In genomic region chr6:70310063-70310694, GRCh38 we compare ENCODE assay signal across 8 cellular contexts. TPM values are rescaled to one million over a fixed set of nuclear protein-coding genes. Genes with fewer than 3 reads are reported as not detected.
DNase-seq lines count a peak whose midpoint lies in the region; ATAC-seq, FAIRE-seq and TF ChIP-seq lines count a peak whose summit lies in the region.

No MANE protein-coding gene starts in this region.

- H2AFZ ChIP-seq in astrocyte (ENCODE audit: low read depth, low read length) = no peak overlapping the region

- H3K9ac ChIP-seq in astrocyte (ENCODE audit: low read length) = no peak overlapping the region

- no peaks in the 10 kb centered on the region for H3K79me2 ChIP-seq in astrocyte (ENCODE audit: insufficient read depth, low read length)

- peak; percentile 70 for TF ChIP-seq CTCF in astrocyte (IDR thresholded peaks at IDR 0.05; ENCODE audit: insufficient read depth, low read depth, low read length)

- peaks cover 3% of the 10 kb centered on the region for H3K4me1 ChIP-seq in astrocyte (ENCODE audit: insufficient read depth, low read length)

- H3K27me3 ChIP-seq in astrocyte (ENCODE audit: insufficient read depth, low read length) = peaks cover 69% of the 10 kb centered on the region

- H3K4me3 ChIP-seq in astrocyte (ENCODE audit: insufficient read depth, low read depth, low read length) = no peak overlapping the region

- H3K36me3 Mint-ChIP-seq in astrocyte (ENCODE audit: low read depth, unreplicated experiment) = no peaks in the 10 kb centered on the region

- ATAC-seq in HG02981 (IDR thresholded peaks at IDR 0.05; ENCODE audit: unreplicated experiment) = no peak

- peak; percentile 9 for FAIRE-seq in astrocyte (lab: Jason Lieb, UNC)

- peaks cover 14% of the 10 kb centered on the region for H4K20me1 ChIP-seq in astrocyte (ENCODE audit: insufficient read depth, low read length)

- H3K27me3 Mint-ChIP-seq in astrocyte (ENCODE audit: low read depth, unreplicated experiment) = peaks cover 54% of the 10 kb centered on the region

- H3K4me3 Mint-ChIP-seq in astrocyte (ENCODE audit: unreplicated experiment) = no peak overlapping the region

- H3K36me3 ChIP-seq in astrocyte (ENCODE audit: insufficient read depth, low read length) = no peaks in the 10 kb centered on the region

- no peaks in the 10 kb centered on the region for H3K9me3 Mint-ChIP-seq in astrocyte (ENCODE audit: unreplicated experiment)

- no peaks in the 10 kb centered on the region for H3K9me3 ChIP-seq in astrocyte (ENCODE audit: insufficient read depth, low read depth, low read length)

- no peak overlapping the region for H3K4me2 ChIP-seq in astrocyte (ENCODE audit: low read length)

- H3K27ac Mint-ChIP-seq in astrocyte (ENCODE audit: unreplicated experiment) = no peak overlapping the region

- no peak overlapping the region for H3K27ac ChIP-seq in astrocyte (ENCODE audit: low read depth, low read length)

- DNase-seq in NOMO-1 treated with DMSO at 0.1 percent for 48 hours (lab: John Stamatoyannopoulos, UW; ENCODE audit: unreplicated experiment) = peak; percentile 35
- no peak for DNase-seq in NOMO-1 treated with dmso at 0.1 percent for 144 hours (lab: John Stamatoyannopoulos, UW; ENCODE audit: unreplicated experiment)
- peak; percentile 18 for DNase-seq in MV-4-11 (lab: John Stamatoyannopoulos, UW)
- DNase-seq in astrocyte (ENCODE audit: low read depth) = peak; percentile 16
- peak; percentile 34 for DNase-seq in kidney glomerular epithelial cell (lab: John Stamatoyannopoulos, UW)
- DNase-seq in cortex of kidney (lab: John Stamatoyannopoulos, UW) = no peak
- no peak for DNase-seq in HuH-7 (ENCODE audit: low spot score)

- peaks cover 7% of the 10 kb centered on the region for H3K4me1 Mint-ChIP-seq in astrocyte (ENCODE audit: low read depth, unreplicated experiment)

RNA-seq across cellular contexts. Expression of gene COL9A1, which starts 7.3 kb away (rescaled TPM):
- 0.11 TPM in 1 of 2 replicates, not detected in the other for total RNA-seq in astrocyte

Comparison
In these comparisons a context has a peak if more than half of its experiments do, and no peak if none do; other contexts are left out.
1. DNase-seq: peak in NOMO-1 treated with DMSO at 0.1 percent for 48 hours (single experiment), MV-4-11 (single experiment), astrocyte (single experiment) and kidney glomerular epithelial cell (single experiment); none in NOMO-1 treated with dmso at 0.1 percent for 144 hours (single experiment), cortex of kidney (single experiment) and HuH-7 (single experiment).